ENCODE assay signal across 22 cellular contexts in the genomic region with DNA sequence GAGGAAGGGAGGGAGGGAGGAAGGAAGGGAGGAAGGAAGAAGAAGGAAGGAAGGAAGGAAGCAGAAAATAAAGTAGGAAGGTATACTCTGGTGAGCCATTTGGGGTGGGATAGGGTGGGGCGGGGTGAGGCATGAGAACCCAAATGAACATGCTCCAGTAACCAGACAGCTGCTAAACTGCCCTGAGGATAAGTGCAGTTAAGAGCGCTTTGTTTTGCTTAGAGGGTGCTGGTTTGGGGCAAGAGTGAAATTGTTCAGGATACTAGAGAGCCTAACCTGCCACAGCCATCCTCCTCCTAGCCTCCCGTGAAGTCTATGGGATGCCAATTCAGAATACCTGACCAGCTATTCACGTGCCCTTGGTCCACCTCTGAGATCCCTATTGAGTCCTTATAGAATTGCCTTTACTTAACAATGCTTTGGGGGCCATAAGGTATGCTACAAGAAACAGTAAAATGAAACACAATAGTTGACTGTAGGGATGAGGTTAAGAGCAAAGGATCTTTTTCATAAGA.
"Had no signal": no experiment of that assay in that cellular context is flagged by ENCODE, and none has a peak within 500 bp of the region (broad histone marks: within the 10 kb centered on the region; RNA-seq: fewer than 3 reads in every experiment).

No MANE protein-coding gene starts in this region.

- H3K4me1 ChIP-seq: Peyer's patch had no signal

- H3K36me3 ChIP-seq: Peyer's patch had no signal

- ATAC-seq: activated T-helper 17 cell treated with anti-CD3 and anti-CD28 coated beads, Interleukin-2, amount 50 U/mL, for 72 hours had no signal

- H3K27me3 ChIP-seq: Peyer's patch had no signal

- DNase-seq: activated CD4-positive, alpha-beta memory T cell treated with anti-CD3 and anti-CD28 coated beads for 36 hours; activated CD4-positive, alpha-beta T cell treated with anti-CD3 and anti-CD28 coated beads for 48 hours; activated CD4-positive, CD25-positive, alpha-beta regulatory T cell treated with anti-CD3 and anti-CD28 coated beads, Interleukin-2, amount 50 U/mL, for 72 hours; activated gamma-delta T cell; activated naive CD4-positive, alpha-beta T cell treated with anti-CD3 and anti-CD28 coated beads for 36 hours; activated T-cell treated with anti-CD3 and anti-CD28 coated beads for 4 hours; activated T-cell treated with anti-CD3 and anti-CD28 coated beads, Interleukin-2, amount 50 U/mL, for 48 hours; amygdala; Karpas-422; MM.1S; NCI-H1105; NCI-H1436; NCI-H187; NCI-H2081; NCI-H2171 treated with DMSO at 0.1 percent for 48 hours; NCI-H226; NCI-H526; NCI-H82; OCI-M1; Peyer's patch; SHP77 had no signal

- H3K27ac ChIP-seq: Peyer's patch had no signal

- H3K9me3 ChIP-seq: Peyer's patch had no signal

- H3K4me3 ChIP-seq: Peyer's patch had no signal
